26 cellular contexts compared by ENCODE assay signal in genomic region chr9:87549774-87550173, GRCh38.
"Had no signal": no experiment of that assay in that cellular context is flagged by ENCODE, and none has a peak within 500 bp of the region (broad histone marks: within the 10 kb centered on the region; RNA-seq: fewer than 3 reads in every experiment).

No MANE protein-coding gene starts in this region.

- H3K9me3 ChIP-seq: breast epithelium, colonic mucosa, thyroid gland had no signal

- H3K4me1 ChIP-seq: breast epithelium, colonic mucosa had no signal

- H3K4me3 ChIP-seq: breast epithelium, colonic mucosa, dorsolateral prefrontal cortex, thyroid gland had no signal

- ATAC-seq: activated T-helper 17 cell treated with anti-CD3 and anti-CD28 coated beads, Interleukin-2, amount 50 U/mL, for 72 hours; effector memory CD8-positive, alpha-beta T cell; esophagus mucosa had no signal

- DNase-seq: activated CD4-positive, alpha-beta T cell treated with anti-CD3 and anti-CD28 coated beads for 1 hour; activated CD4-positive, alpha-beta T cell treated with anti-CD3 and anti-CD28 coated beads, Interleukin-2, amount 50 U/mL, for 1 hour; activated CD8-positive, alpha-beta memory T cell treated with anti-CD3 and anti-CD28 coated beads for 24 hours; activated CD8-positive, alpha-beta memory T cell treated with anti-CD3 and anti-CD28 coated beads, Interleukin-2, amount 50 U/mL, for 4 hours; activated naive CD4-positive, alpha-beta T cell; activated naive CD8-positive, alpha-beta T cell treated with anti-CD3 and anti-CD28 coated beads, Interleukin-2, amount 10 ng/mL, durations not matched to agents 7 days and 5 days; activated T-cell treated with anti-CD3 and anti-CD28 coated beads, Interleukin-2, amount 50 U/mL, for 24 hours; amniotic stem cell; colonic mucosa; dorsolateral prefrontal cortex; effector memory CD8-positive, alpha-beta T cell; head of caudate nucleus; occipital lobe; stimulated activated CD4-positive, alpha-beta T cell treated with anti-CD3 and anti-CD28 coated beads, Interleukin-2, amount 100 ng/mL, for 48 hours; stimulated activated CD8-positive, alpha-beta memory T cell treated with anti-CD3 and anti-CD28 coated beads, Interleukin-4, amount 100 ng/mL, for 48 hours; stimulated activated naive B cell treated with anti-CD40 and anti-IgM and Interleukin-4, amounts not matched to agents 10 μg/mL and 1 μg/mL and 100 μg/mL, for 72 hours; T-helper 1 cell; thyroid gland had no signal

- H3K4me3 Mint-ChIP-seq: activated naive CD8-positive, alpha-beta T cell treated with anti-CD3 and anti-CD28 coated beads, Interleukin-2, amount 10 ng/mL, durations not matched to agents 7 days and 5 days; activated T-cell treated with anti-CD3 and anti-CD28 coated beads, Interleukin-2, amount 50 U/mL, for 24 hours; activated T-helper 17 cell treated with anti-CD3 and anti-CD28 coated beads, Interleukin-2, amount 50 U/mL, for 72 hours; central memory CD8-positive, alpha-beta T cell; effector memory CD8-positive, alpha-beta T cell; neural crest cell; stimulated activated naive B cell treated with anti-CD40 and anti-IgM and Interleukin-4, amounts not matched to agents 10 μg/mL and 1 μg/mL and 100 μg/mL, for 72 hours had no signal

- FAIRE-seq: endothelial cell of umbilical vein, frontal cortex, islet of Langerhans had no signal

- H3K36me3 ChIP-seq: breast epithelium, colonic mucosa, thyroid gland had no signal

- H3K27ac Mint-ChIP-seq: activated naive CD8-positive, alpha-beta T cell treated with anti-CD3 and anti-CD28 coated beads, Interleukin-2, amount 10 ng/mL, durations not matched to agents 7 days and 5 days; activated T-cell treated with anti-CD3 and anti-CD28 coated beads, Interleukin-2, amount 50 U/mL, for 24 hours; activated T-helper 17 cell treated with anti-CD3 and anti-CD28 coated beads, Interleukin-2, amount 50 U/mL, for 72 hours; effector memory CD8-positive, alpha-beta T cell; stimulated activated naive B cell treated with anti-CD40 and anti-IgM and Interleukin-4, amounts not matched to agents 10 μg/mL and 1 μg/mL and 100 μg/mL, for 72 hours had no signal

- H3K4me1 Mint-ChIP-seq: activated naive CD8-positive, alpha-beta T cell treated with anti-CD3 and anti-CD28 coated beads, Interleukin-2, amount 10 ng/mL, durations not matched to agents 7 days and 5 days; activated T-helper 17 cell treated with anti-CD3 and anti-CD28 coated beads, Interleukin-2, amount 50 U/mL, for 72 hours; central memory CD8-positive, alpha-beta T cell; stimulated activated naive B cell treated with anti-CD40 and anti-IgM and Interleukin-4, amounts not matched to agents 10 μg/mL and 1 μg/mL and 100 μg/mL, for 72 hours had no signal

- H3K27me3 ChIP-seq: colonic mucosa, dorsolateral prefrontal cortex, thyroid gland had no signal

- H3K27ac ChIP-seq: breast epithelium, colonic mucosa, thyroid gland had no signal

- H3K36me3 Mint-ChIP-seq: activated naive CD8-positive, alpha-beta T cell treated with anti-CD3 and anti-CD28 coated beads, Interleukin-2, amount 10 ng/mL, durations not matched to agents 7 days and 5 days; stimulated activated naive B cell treated with anti-CD40 and anti-IgM and Interleukin-4, amounts not matched to agents 10 μg/mL and 1 μg/mL and 100 μg/mL, for 72 hours had no signal

- H3K9me3 Mint-ChIP-seq: activated naive CD8-positive, alpha-beta T cell treated with anti-CD3 and anti-CD28 coated beads, Interleukin-2, amount 10 ng/mL, durations not matched to agents 7 days and 5 days; activated T-cell treated with anti-CD3 and anti-CD28 coated beads, Interleukin-2, amount 50 U/mL, for 24 hours; activated T-helper 17 cell treated with anti-CD3 and anti-CD28 coated beads, Interleukin-2, amount 50 U/mL, for 72 hours; stimulated activated naive B cell treated with anti-CD40 and anti-IgM and Interleukin-4, amounts not matched to agents 10 μg/mL and 1 μg/mL and 100 μg/mL, for 72 hours had no signal
